Comparison of ENCODE assay signal across 19 cellular contexts in the genomic region with DNA sequence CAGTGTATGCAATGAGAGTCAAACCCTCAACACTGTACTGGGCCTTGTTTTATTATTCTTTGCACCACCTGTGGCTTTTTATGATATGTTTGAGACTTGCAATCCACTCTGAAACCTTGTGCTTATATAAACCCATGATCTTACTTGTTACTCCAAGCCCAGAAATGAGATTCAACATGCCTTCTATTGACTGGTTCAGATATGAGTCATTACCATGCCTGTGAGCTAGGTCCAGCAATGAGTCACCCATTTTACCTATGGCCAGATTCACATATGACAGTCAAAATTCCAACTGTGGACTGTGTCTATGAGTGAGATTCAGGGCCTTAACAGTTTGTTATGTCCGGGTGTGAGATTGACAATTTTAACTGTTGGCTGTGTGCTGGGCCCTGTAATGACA.
"Had no signal": no experiment of that assay in that cellular context is flagged by ENCODE, and none has a peak within 500 bp of the region (broad histone marks: within the 10 kb centered on the region; RNA-seq: fewer than 3 reads in every experiment).

No MANE protein-coding gene starts in this region.

- H3K9me3 ChIP-seq: gastroesophageal sphincter, tibial artery had no signal

- H3K4me1 ChIP-seq: colonic mucosa, gastroesophageal sphincter, tibial artery had no signal

- H3K27me3 ChIP-seq: colonic mucosa, gastroesophageal sphincter, tibial artery had no signal

- H3K36me3 ChIP-seq: colonic mucosa, gastroesophageal sphincter, tibial artery had no signal

- DNase-seq: activated CD4-positive, alpha-beta T cell treated with anti-CD3 and anti-CD28 coated beads for 48 hours; activated CD8-positive, alpha-beta memory T cell treated with anti-CD3 and anti-CD28 coated beads, Interleukin-2, amount 50 U/mL, for 4 hours; activated CD8-positive, alpha-beta T cell treated with anti-CD3 and anti-CD28 coated beads for 36 hours; activated gamma-delta T cell; activated T-cell treated with anti-CD3 and anti-CD28 coated beads, Interleukin-2, amount 50 U/mL, for 48 hours; caudate nucleus; colonic mucosa; islet precursor cell; mesendoderm; natural killer cell; posterior cingulate gyrus; stimulated activated CD4-positive, alpha-beta T cell treated with anti-CD3 and anti-CD28 coated beads, Interleukin-15, amount 100 ng/mL, for 24 hours; stimulated activated CD4-positive, alpha-beta T cell treated with anti-CD3 and anti-CD28 coated beads, Interleukin-4, amount 100 ng/mL, for 1 hour; stimulated activated naive B cell treated with anti-CD40 and anti-IgM and Interleukin-4, amounts not matched to agents 10 μg/mL and 1 μg/mL and 100 μg/mL, for 72 hours; T-helper 2 cell; tibial artery had no signal

- ATAC-seq: activated CD8-positive, alpha-beta T cell treated with anti-CD3 and anti-CD28 coated beads for 36 hours; activated naive CD4-positive, alpha-beta T cell treated with anti-CD3 and anti-CD28 coated beads, Interleukin-2, amount 50 U/mL, for 72 hours; gastroesophageal sphincter; natural killer cell; stimulated activated naive B cell treated with anti-CD40 and anti-IgM and Interleukin-4, amounts not matched to agents 10 μg/mL and 1 μg/mL and 100 μg/mL, for 72 hours; WTC11 had no signal

- H3K27ac ChIP-seq: colonic mucosa, gastroesophageal sphincter, tibial artery had no signal

- H3K4me3 ChIP-seq: colonic mucosa, gastroesophageal sphincter, tibial artery had no signal
